In the genomic region with DNA sequence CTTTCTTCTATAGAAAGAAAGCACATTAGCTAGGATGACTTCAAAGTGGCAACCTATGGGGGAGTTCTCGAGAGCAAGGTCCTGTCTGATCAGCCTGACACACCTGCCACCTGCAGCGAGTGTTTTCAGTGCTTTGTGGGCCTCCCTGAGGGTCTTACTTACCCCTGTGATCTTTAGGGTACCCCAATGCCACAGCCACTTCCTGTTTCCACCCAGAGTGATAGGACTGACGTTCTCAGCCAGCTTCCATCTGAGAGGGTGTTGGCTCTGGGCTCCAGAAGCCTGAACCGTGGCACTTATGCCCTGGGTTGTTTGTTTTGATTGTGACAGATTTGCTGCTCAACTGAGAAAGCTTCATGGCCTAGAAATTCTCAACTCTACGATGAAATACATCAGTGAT, we compare ENCODE assay signal across 18 cellular contexts. TPM values are rescaled to one million over a fixed set of nuclear protein-coding genes. Genes with fewer than 3 reads are reported as not detected.
DNase-seq lines count a peak whose midpoint lies in the region; ATAC-seq, FAIRE-seq and TF ChIP-seq lines count a peak whose summit lies in the region.
"Had no signal": no experiment of that assay in that cellular context is flagged by ENCODE, and none has a peak within 500 bp of the region (broad histone marks: within the 10 kb centered on the region; RNA-seq: fewer than 3 reads in every experiment).

No MANE protein-coding gene starts in this region.

- H3K4me2 ChIP-seq in DND-41 (ENCODE audit: insufficient read depth, low read length) (no peak overlapping the region), K562 (ENCODE audit: insufficient read depth, low read length) (no peak overlapping the region)
- H3K4me2 ChIP-seq: GM23338 had no signal

- no peaks in the 10 kb centered on the region for H3K4me1 ChIP-seq in DND-41 (ENCODE audit: insufficient read depth, low read length)
- no peaks in the 10 kb centered on the region; a peak in 1 of 5 replicates for H3K4me1 ChIP-seq in K562 (replicated peaks in 1 of 2; ENCODE audit: control insufficient read depth in 2 of 2, insufficient read depth in 2 of 2, low read length in 2 of 2)
- peaks cover 22% of the 10 kb centered on the region for H3K4me1 ChIP-seq in thymus (ENCODE audit: control insufficient read depth, insufficient read depth, low read length)
- H3K4me1 ChIP-seq: Peyer's patch had no signal

- H3K79me2 ChIP-seq in DND-41 (ENCODE audit: insufficient read depth, low read length): no peaks in the 10 kb centered on the region
- no peaks in the 10 kb centered on the region for H3K79me2 ChIP-seq in K562 (ENCODE audit: control insufficient read depth, insufficient read depth, low read length)

- no peaks in the 10 kb centered on the region for H3K27me3 Mint-ChIP-seq in activated naive CD4-positive, alpha-beta T cell treated with anti-CD3 and anti-CD28 coated beads, Interleukin-2, amount 10 ng/mL, durations not matched to agents 7 days and 5 days

- no peak for DNase-seq in activated naive CD4-positive, alpha-beta T cell treated with anti-CD3 and anti-CD28 coated beads, Interleukin-2, amount 10 ng/mL, durations not matched to agents 7 days and 5 days
- no peak for DNase-seq in activated naive CD4-positive, alpha-beta T cell treated with anti-CD3 and anti-CD28 coated beads, Interleukin-2, amount 50 U/mL, for 72 hours (ENCODE audit: low spot score in 2 of 2)
- DNase-seq in DND-41: peak; percentile 6
- DNase-seq in K562 (ENCODE audit: extremely low read depth in 1 of 4, low spot score in 3 of 4): no peak
- DNase-seq in GM10266 (ENCODE audit: extremely low spot score): no peak
- DNase-seq in NCI-H187 (lab: John Stamatoyannopoulos, UW): no peak
- no peak for DNase-seq in middle frontal gyrus (ENCODE audit: extremely low spot score, low spot score)
- DNase-seq: ACHN, NCI-H1048, NCI-H146, NCI-H446 treated with DMSO at 0.1 percent for 48 hours, Peyer's patch, Right ventricle myocardium superior had no signal

- in situ Hi-C loops in K562 (cut with MboI): no loop called here

- H3K4me3 Mint-ChIP-seq in activated naive CD4-positive, alpha-beta T cell treated with anti-CD3 and anti-CD28 coated beads, Interleukin-2, amount 10 ng/mL, durations not matched to agents 7 days and 5 days: no peak overlapping the region
- H3K4me3 Mint-ChIP-seq: GM23338 had no signal

- ATAC-seq in activated naive CD4-positive, alpha-beta T cell treated with anti-CD3 and anti-CD28 coated beads, Interleukin-2, amount 50 U/mL, for 72 hours: no peak
- peak; percentile 58; the same call in 2 of the 3 replicates for ATAC-seq in DND-41 (ENCODE audit: insufficient read depth, low read depth)
- ATAC-seq in K562: no peak
- ATAC-seq: GM23338, SK-N-SH treated with all-trans-retinoic acid at 6 μM for 48 hours had no signal

- H3K9me3 ChIP-seq in DND-41 (ENCODE audit: insufficient read depth, low read length, severe bottlenecking) (no peaks in the 10 kb centered on the region), K562 (replicated peaks; ENCODE audit: control insufficient read depth, insufficient read depth, low read depth, low read length) (no peaks in the 10 kb centered on the region), thymus (ENCODE audit: control insufficient read depth) (no peaks in the 10 kb centered on the region)
- H3K9me3 ChIP-seq: Peyer's patch had no signal

- H3K9me3 Mint-ChIP-seq in activated naive CD4-positive, alpha-beta T cell treated with anti-CD3 and anti-CD28 coated beads, Interleukin-2, amount 10 ng/mL, durations not matched to agents 7 days and 5 days: no peaks in the 10 kb centered on the region
- no peaks in the 10 kb centered on the region for H3K9me3 Mint-ChIP-seq in activated naive CD4-positive, alpha-beta T cell treated with anti-CD3 and anti-CD28 coated beads, Interleukin-2, amount 50 U/mL, for 72 hours
- H3K9me3 Mint-ChIP-seq: GM23338 had no signal

- H3K4me1 Mint-ChIP-seq in activated naive CD4-positive, alpha-beta T cell treated with anti-CD3 and anti-CD28 coated beads, Interleukin-2, amount 10 ng/mL, durations not matched to agents 7 days and 5 days: peaks cover 19% of the 10 kb centered on the region

- no peak overlapping the region for H3K4me3 ChIP-seq in DND-41 (ENCODE audit: low read depth in 1 of 2, low read length in 2 of 2)
- no peak overlapping the region for H3K4me3 ChIP-seq in K562
- no peak overlapping the region for H3K4me3 ChIP-seq in thymus (ENCODE audit: low read length)
- H3K4me3 ChIP-seq: GM23338, Peyer's patch had no signal

- no peak for TF ChIP-seq POLR2A in K562 (conservative IDR thresholded peaks at IDR 0.05)

- H3K27ac ChIP-seq in DND-41 (ENCODE audit: low read length): no peak overlapping the region
- no peak overlapping the region for H3K27ac ChIP-seq in K562 (ENCODE audit: extremely low read depth, low read depth, low read length)
- H3K27ac ChIP-seq in thymus (ENCODE audit: low read depth): peak overlapping the region; percentile 74
- H3K27ac ChIP-seq: Peyer's patch had no signal

- H2AFZ ChIP-seq in DND-41 (ENCODE audit: low read depth, low read length): no peak overlapping the region
- no peak overlapping the region for H2AFZ ChIP-seq in K562 (ENCODE audit: low read depth, low read length)
- H2AFZ ChIP-seq: GM23338 had no signal

- CTCF ChIA-PET in activated naive CD4-positive, alpha-beta T cell treated with anti-CD3 and anti-CD28 coated beads, Interleukin-2, amount 10 ng/mL, durations not matched to agents 7 days and 5 days (lab: Charles Lee): no interaction called here
- CTCF ChIA-PET in K562 (lab: Yijun Ruan, JAX; ENCODE audit: low intra/inter-chr PET ratio): no interaction called here

- POLR2A ChIA-PET in K562 (lab: Yijun Ruan, JAX): no interaction called here

- TF ChIP-seq RAD21 in K562 (CRISPR knock-in tag; conservative IDR thresholded peaks at IDR 0.05 in 1 of 2, IDR thresholded peaks at IDR 0.05 in 1 of 2): no peak

- H3K36me3 Mint-ChIP-seq in activated naive CD4-positive, alpha-beta T cell treated with anti-CD3 and anti-CD28 coated beads, Interleukin-2, amount 10 ng/mL, durations not matched to agents 7 days and 5 days: no peaks in the 10 kb centered on the region
- peaks cover 0 to 4% of the 10 kb centered on the region in 2 donors for H3K36me3 Mint-ChIP-seq in activated naive CD4-positive, alpha-beta T cell treated with anti-CD3 and anti-CD28 coated beads, Interleukin-2, amount 50 U/mL, for 72 hours

- no peaks in the 10 kb centered on the region for H3K9me1 ChIP-seq in K562 (ENCODE audit: control insufficient read depth, insufficient read depth, low read length)

- TF ChIP-seq EP300 in K562 (IDR thresholded peaks at IDR 0.05; ENCODE audit: low read length): no peak

- intact Hi-C loops in K562 (cut with micrococcal nuclease): no loop called here

- H3K36me3 ChIP-seq in DND-41 (ENCODE audit: insufficient read depth, low read length) (no peaks in the 10 kb centered on the region), K562 (ENCODE audit: control insufficient read depth, insufficient read depth, low read length) (no peaks in the 10 kb centered on the region), thymus (ENCODE audit: control insufficient read depth, insufficient read depth) (no peaks in the 10 kb centered on the region)

- H4K20me1 ChIP-seq in DND-41 (ENCODE audit: insufficient read depth, low read length) (no peaks in the 10 kb centered on the region; the same call in 1 of the 2 replicates), K562 (replicated peaks; ENCODE audit: control insufficient read depth, insufficient read depth, low read length) (no peaks in the 10 kb centered on the region)

- H3K27ac Mint-ChIP-seq in activated naive CD4-positive, alpha-beta T cell treated with anti-CD3 and anti-CD28 coated beads, Interleukin-2, amount 10 ng/mL, durations not matched to agents 7 days and 5 days: peak overlapping the region; percentile 49
- H3K27ac Mint-ChIP-seq in activated naive CD4-positive, alpha-beta T cell treated with anti-CD3 and anti-CD28 coated beads, Interleukin-2, amount 50 U/mL, for 72 hours: no peak overlapping the region
- H3K27ac Mint-ChIP-seq: GM23338 had no signal

- no peak for FAIRE-seq in K562 (lab: Jason Lieb, UNC)
- FAIRE-seq: GM18507, HTR-8/SVneo had no signal

- BruUV-seq in K562 (replicated peaks; lab: Mats Ljungman, UMichigan): no TSS peak

- no peak overlapping the region for H3K9ac ChIP-seq in DND-41 (ENCODE audit: low read depth, low read length)
- H3K9ac ChIP-seq in K562 (ENCODE audit: insufficient read depth in 1 of 2, low read depth in 2 of 2, low read length in 2 of 2): no peak overlapping the region

- WGBS in K562 (ENCODE audit: insufficient coverage, low coverage, missing lambda C conversion rate): 3% methylated on average over 5 of the region's 5 CpGs
- WGBS in thymus: 15% methylated on average over 5 of the region's 5 CpGs

- TF ChIP-seq CTCF in DND-41 (IDR thresholded peaks at IDR 0.05; ENCODE audit: borderline replicate concordance, extremely low read depth, low read length, poor library complexity, severe bottlenecking): no peak
- TF ChIP-seq CTCF in K562 (IDR thresholded peaks at IDR 0.05 in 2 of 3, conservative IDR thresholded peaks at IDR 0.05 in 1 of 3; ENCODE audit: insufficient read depth in 2 of 3, low read depth in 1 of 3, low read length in 3 of 3): no peak
- TF ChIP-seq CTCF in GM10266 (IDR thresholded peaks at IDR 0.05; ENCODE audit: control insufficient read depth, insufficient read depth, low read depth, missing control alignments): no peak

- H3K27me3 ChIP-seq in DND-41 (ENCODE audit: insufficient read depth, low read length, poor library complexity): peaks cover 10% of the 10 kb centered on the region
- H3K27me3 ChIP-seq in K562 (ENCODE audit: control insufficient read depth in 2 of 2, insufficient read depth in 2 of 2, low read length in 2 of 2): peaks cover 0 to 35% of the 10 kb centered on the region in 2 experiments; a peak in 2 of 5 replicates
- no peaks in the 10 kb centered on the region for H3K27me3 ChIP-seq in thymus (ENCODE audit: control insufficient read depth, insufficient read depth)
- H3K27me3 ChIP-seq: Peyer's patch had no signal

RNA-seq across cellular contexts. Expression of gene ANKK1, which starts 21.7 kb away (rescaled TPM):
- total RNA-seq in activated naive CD4-positive, alpha-beta T cell treated with anti-CD3 and anti-CD28 coated beads, Interleukin-2, amount 50 U/mL, for 72 hours: under 1 TPM in 1 of 2 donors, not detected in 1; 0.49 TPM
- 0.12 TPM in 1 of 2 replicates, not detected in the other for total RNA-seq in K562 (2011; cell fraction: chromatin; rRNA removed; ENCODE audit: low replicate concordance)
- not detected in 2 replicates for total RNA-seq in K562 (2011; cell fraction: nucleolus; rRNA removed)
- total RNA-seq in K562 (2011; cell fraction: nucleoplasm; rRNA removed): not detected in 2 replicates
- not detected in 2 replicates for total RNA-seq in K562 (2014; rRNA removed)
- total RNA-seq in K562 (2014; rRNA removed; fragmentation: Illumina TruSeq; extraction: Trizol): not detected in 2 replicates
- not detected in 2 replicates for total RNA-seq in K562 (2015; rRNA removed; fragmentation: Illumina TruSeq; extraction: Trizol)
- total RNA-seq in K562 (2021): not detected in 2 replicates
- polyA plus RNA-seq in K562 (2011; rRNA removed): not detected in 2 replicates
- not detected in 2 replicates for polyA plus RNA-seq in K562 (2011; cell fraction: cytosol; rRNA removed)
- 0.09 TPM in 1 of 2 replicates, not detected in the other for polyA plus RNA-seq in K562 (2011; cell fraction: nucleus; rRNA removed)
- 0.12 TPM in 1 of 2 replicates, not detected in the other for polyA plus RNA-seq in K562 (2012)
- polyA plus RNA-seq in K562 (2014; fragmentation: Illumina TruSeq; extraction: Trizol): not detected in 2 replicates
- not detected for polyA plus RNA-seq in K562 (2014; fragmentation: Nextera tagmentation; extraction: Ambion mirVana)
- not detected in 2 replicates for polyA plus RNA-seq in K562 (2014; rRNA removed)
- polyA minus RNA-seq in K562 (2011; rRNA and poly(A)+ RNA removed): not detected in 2 replicates
- polyA minus RNA-seq in K562 (2011; cell fraction: cytosol; rRNA and poly(A)+ RNA removed): not detected in 2 replicates
- not detected in 2 replicates for polyA minus RNA-seq in K562 (2011; cell fraction: nucleus; rRNA and poly(A)+ RNA removed)
- polyA plus RNA-seq in thymus: 2.4 TPM
- total RNA-seq: Right ventricle myocardium superior had no signal

RNA-seq across cellular contexts. Expression of gene TTC12, which starts 51.5 kb away (rescaled TPM):
- total RNA-seq in activated naive CD4-positive, alpha-beta T cell treated with anti-CD3 and anti-CD28 coated beads, Interleukin-2, amount 50 U/mL, for 72 hours: 10 to 100 TPM in 1 of 2 donors, 1 to 10 TPM in 1; 5.4 to 15.7 TPM
- 28.3 and 44.1 TPM in 2 replicates for total RNA-seq in K562 (2011; cell fraction: chromatin; rRNA removed; ENCODE audit: low replicate concordance)
- 12.5 and 15.3 TPM in 2 replicates for total RNA-seq in K562 (2011; cell fraction: nucleolus; rRNA removed)
- total RNA-seq in K562 (2011; cell fraction: nucleoplasm; rRNA removed): 13.1 and 21.4 TPM in 2 replicates
- total RNA-seq in K562 (2014; rRNA removed) (10.0 and 18.9 TPM in 2 replicates), K562 (2014; rRNA removed; fragmentation: Illumina TruSeq; extraction: Trizol) (15.1 and 15.3 TPM in 2 replicates), K562 (2015; rRNA removed; fragmentation: Illumina TruSeq; extraction: Trizol) (16.0 and 18.9 TPM in 2 replicates), K562 (2021) (8.4 and 8.5 TPM in 2 replicates)
- polyA plus RNA-seq in K562 (2011; rRNA removed) (10.2 and 13.4 TPM in 2 replicates), K562 (2014; fragmentation: Illumina TruSeq; extraction: Trizol) (12.1 and 14.0 TPM in 2 replicates), K562 (2014; fragmentation: Nextera tagmentation; extraction: Ambion mirVana) (1 to 10 TPM; 5.1 to 9.1 TPM), K562 (2014; rRNA removed) (9.4 and 19.9 TPM in 2 replicates), thymus (11.1 TPM)
- 4.3 and 4.8 TPM in 2 replicates for polyA plus RNA-seq in K562 (2011; cell fraction: cytosol; rRNA removed)
- 37.7 and 40.7 TPM in 2 replicates for polyA plus RNA-seq in K562 (2011; cell fraction: nucleus; rRNA removed)
- polyA plus RNA-seq in K562 (2012): 7.1 and 9.9 TPM in 2 replicates
- 13.0 and 20.5 TPM in 2 replicates for polyA minus RNA-seq in K562 (2011; rRNA and poly(A)+ RNA removed)
- 2.5 and 7.3 TPM in 2 replicates for polyA minus RNA-seq in K562 (2011; cell fraction: cytosol; rRNA and poly(A)+ RNA removed)
- polyA minus RNA-seq in K562 (2011; cell fraction: nucleus; rRNA and poly(A)+ RNA removed): 26.5 and 41.2 TPM in 2 replicates
